Comparison of ENCODE assay signal across 14 cellular contexts in genomic region chr4:137529432-137529831, GRCh38. TPM values are rescaled to one million over a fixed set of nuclear protein-coding genes. Genes with fewer than 3 reads are reported as not detected.
DNase-seq lines count a peak whose midpoint lies in the region; ATAC-seq and TF ChIP-seq lines count a peak whose summit lies in the region.
"Had no signal": no experiment of that assay in that cellular context is flagged by ENCODE, and none has a peak within 500 bp of the region (broad histone marks: within the 10 kb centered on the region; RNA-seq: fewer than 3 reads in every experiment).

No MANE protein-coding gene starts in this region.

- H3K4me3 ChIP-seq in BE2C (ENCODE audit: low read depth, low read length): peak overlapping the region; percentile 91
- peak overlapping the region; percentile 97 for H3K4me3 ChIP-seq in adipocyte (ENCODE audit: low read length)
- peak overlapping the region; percentile 31; the same call in 1 of the 2 replicates for H3K4me3 ChIP-seq in iPS DF 6.9 (ENCODE audit: low read length)
- H3K4me3 ChIP-seq in gastrocnemius medialis: peak overlapping the region; percentile 43 to 60 (median 56)

- H3K27ac Mint-ChIP-seq in T-cell: no peak overlapping the region
- H3K27ac Mint-ChIP-seq: activated CD8-positive, alpha-beta T cell treated with anti-CD3 and anti-CD28 coated beads, Interleukin-2, amount 10 ng/mL, durations not matched to agents 7 days and 5 days; activated naive CD8-positive, alpha-beta T cell treated with anti-CD3 and anti-CD28 coated beads for 36 hours; CD4-positive, alpha-beta memory T cell had no signal

- CTCF ChIA-PET in T-cell (lab: Charles Lee): no interaction called here

- no peak overlapping the region for H3K27ac ChIP-seq in iPS DF 6.9 (ENCODE audit: low read length)
- peak overlapping the region; percentile 31 to 77 (median 68) for H3K27ac ChIP-seq in gastrocnemius medialis

- WGBS in iPS DF 6.9 (ENCODE audit: insufficient coverage, insufficient read length): no CpG with 5 or more reads among the region's 5 CpGs

- ATAC-seq in gastrocnemius medialis: no peak
- ATAC-seq in HG03175 (IDR thresholded peaks at IDR 0.05; ENCODE audit: unreplicated experiment): no peak
- ATAC-seq in T-cell (replicated peaks in 1 of 4): no peak
- no peak for ATAC-seq in HG03280 (IDR thresholded peaks at IDR 0.05; ENCODE audit: unreplicated experiment)
- ATAC-seq: activated CD8-positive, alpha-beta T cell treated with anti-CD3 and anti-CD28 coated beads, Interleukin-2, amount 10 ng/mL, durations not matched to agents 7 days and 5 days had no signal

- peak overlapping the region; percentile 96 for H3K9ac ChIP-seq in adipocyte (ENCODE audit: low read length)

- intact Hi-C loops in gastrocnemius medialis (cut with DNase I; ENCODE audit: low total_unique reads): no loop called here

- H3K9me3 ChIP-seq in BE2C (no peaks in the 10 kb centered on the region), adipocyte (ENCODE audit: control insufficient read depth, low read length) (no peaks in the 10 kb centered on the region), iPS DF 6.9 (ENCODE audit: control insufficient read depth, insufficient read depth, low read length) (no peaks in the 10 kb centered on the region; the same call in 1 of the 2 replicates), gastrocnemius medialis (no peaks in the 10 kb centered on the region)

- H3K36me3 Mint-ChIP-seq in T-cell: no peaks in the 10 kb centered on the region
- H3K36me3 Mint-ChIP-seq: activated naive CD8-positive, alpha-beta T cell treated with anti-CD3 and anti-CD28 coated beads for 36 hours; CD4-positive, alpha-beta memory T cell had no signal

- no peaks in the 10 kb centered on the region for H3K27me3 Mint-ChIP-seq in T-cell
- H3K27me3 Mint-ChIP-seq: activated naive CD8-positive, alpha-beta T cell treated with anti-CD3 and anti-CD28 coated beads for 36 hours; CD4-positive, alpha-beta memory T cell had no signal

- TF ChIP-seq POLR2A in gastrocnemius medialis (IDR thresholded peaks at IDR 0.05): no peak
- TF ChIP-seq POLR2A in erythroblast (IDR thresholded peaks at IDR 0.05; ENCODE audit: low read length): no peak

- peaks cover 47% of the 10 kb centered on the region for H3K36me3 ChIP-seq in BE2C
- H3K36me3 ChIP-seq in adipocyte (ENCODE audit: control insufficient read depth, insufficient read depth, low read length, severe bottlenecking): peaks cover 62% of the 10 kb centered on the region
- H3K36me3 ChIP-seq in iPS DF 6.9 (ENCODE audit: control insufficient read depth, insufficient read depth, low read length): peaks cover 12% of the 10 kb centered on the region; the same call in 1 of the 2 replicates
- H3K36me3 ChIP-seq in gastrocnemius medialis: no peaks in the 10 kb centered on the region

- H3K4me3 Mint-ChIP-seq in T-cell: no peak overlapping the region
- H3K4me3 Mint-ChIP-seq: activated CD8-positive, alpha-beta T cell treated with anti-CD3 and anti-CD28 coated beads, Interleukin-2, amount 10 ng/mL, durations not matched to agents 7 days and 5 days; activated naive CD8-positive, alpha-beta T cell treated with anti-CD3 and anti-CD28 coated beads for 36 hours; CD4-positive, alpha-beta memory T cell had no signal

- H3K4me1 ChIP-seq in BE2C (0 out of 2 replicates have a peak, but pooled peaks cover 3% of the 10 kb centered on the region), adipocyte (ENCODE audit: control insufficient read depth, insufficient read depth, low read length) (peaks cover 37% of the 10 kb centered on the region), iPS DF 6.9 (ENCODE audit: control insufficient read depth, insufficient read depth, low read length) (peaks cover 4% of the 10 kb centered on the region; the same call in 1 of the 2 replicates), gastrocnemius medialis (peaks cover 7 to 16% of the 10 kb centered on the region in 2 donors)

- no peak for TF ChIP-seq CTCF in BE2C (IDR thresholded peaks at IDR 0.05; ENCODE audit: low read depth, low read length)
- TF ChIP-seq CTCF in gastrocnemius medialis (IDR thresholded peaks at IDR 0.05 in 4 of 5, conservative IDR thresholded peaks at IDR 0.05 in 1 of 5): no peak

- peak; percentile 9 for DNase-seq in BE2C
- DNase-seq in adipocyte (ENCODE audit: low read depth): peak; percentile 31
- no peak for DNase-seq in iPS DF 6.9 (ENCODE audit: low read depth, low spot score)
- DNase-seq in gastrocnemius medialis: no peak
- no peak for DNase-seq in erythroblast (lab: John Stamatoyannopoulos, UW)
- DNase-seq in T-cell: no peak
- DNase-seq: activated CD8-positive, alpha-beta T cell treated with anti-CD3 and anti-CD28 coated beads, Interleukin-2, amount 10 ng/mL, durations not matched to agents 7 days and 5 days; activated naive CD8-positive, alpha-beta T cell treated with anti-CD3 and anti-CD28 coated beads for 36 hours; CD4-positive, alpha-beta memory T cell; NCI-H1048; NCI-H774; T-helper 1 cell had no signal

- in situ Hi-C loops in gastrocnemius medialis (cut with MboI; ENCODE audit: low sequenced_read_pairs in 4 of 4): no loop called here

- H3K27me3 ChIP-seq in BE2C (no peaks in the 10 kb centered on the region), adipocyte (replicated peaks; ENCODE audit: control insufficient read depth, insufficient read depth, low read length) (no peaks in the 10 kb centered on the region), iPS DF 6.9 (ENCODE audit: control insufficient read depth, insufficient read depth, low read length) (no peaks in the 10 kb centered on the region), gastrocnemius medialis (peaks cover 0 to 6% (median 0%) of the 10 kb centered on the region in 3 donors)

- POLR2A ChIA-PET in T-cell (lab: Charles Lee): no interaction called here

- peaks cover 0 to 6% (median 3%) of the 10 kb centered on the region in 3 donors for H3K4me1 Mint-ChIP-seq in T-cell
- H3K4me1 Mint-ChIP-seq: activated naive CD8-positive, alpha-beta T cell treated with anti-CD3 and anti-CD28 coated beads for 36 hours had no signal

- H3K9me3 Mint-ChIP-seq in T-cell: no peaks in the 10 kb centered on the region
- H3K9me3 Mint-ChIP-seq: activated naive CD8-positive, alpha-beta T cell treated with anti-CD3 and anti-CD28 coated beads for 36 hours had no signal

RNA-seq across cellular contexts. Expression of gene PCDH18, which starts 2.9 kb away (rescaled TPM):
- polyA plus RNA-seq in BE2C (2012; ENCODE audit: insufficient read depth, insufficient read length, low read depth): 65.4 TPM
- total RNA-seq in gastrocnemius medialis: 10 to 100 TPM in 1 of 4 donors, 1 to 10 TPM in 3; 2.3 to 10.5 (median 5.9) TPM
- total RNA-seq in T-cell: under 1 TPM in 4 of 5 donors, not detected in 1; 0.03 to 0.43 (median 0.19) TPM
- total RNA-seq: activated CD8-positive, alpha-beta T cell treated with anti-CD3 and anti-CD28 coated beads, Interleukin-2, amount 10 ng/mL, durations not matched to agents 7 days and 5 days had no signal

Comparison
In these comparisons a context has a peak if more than half of its experiments do, and no peak if none do; other contexts are left out.
1. DNase-seq: peak in BE2C (single experiment) and adipocyte (single experiment); none in iPS DF 6.9 (single experiment), gastrocnemius medialis (0 of 2), erythroblast (0 of 2) and T-cell (0 of 34).
2. H3K4me3 ChIP-seq: peak in every context shown above with its lines; median percentile 97 in adipocyte; 91 in BE2C; 56 in gastrocnemius medialis; 31 in iPS DF 6.9.